In the genomic region with DNA sequence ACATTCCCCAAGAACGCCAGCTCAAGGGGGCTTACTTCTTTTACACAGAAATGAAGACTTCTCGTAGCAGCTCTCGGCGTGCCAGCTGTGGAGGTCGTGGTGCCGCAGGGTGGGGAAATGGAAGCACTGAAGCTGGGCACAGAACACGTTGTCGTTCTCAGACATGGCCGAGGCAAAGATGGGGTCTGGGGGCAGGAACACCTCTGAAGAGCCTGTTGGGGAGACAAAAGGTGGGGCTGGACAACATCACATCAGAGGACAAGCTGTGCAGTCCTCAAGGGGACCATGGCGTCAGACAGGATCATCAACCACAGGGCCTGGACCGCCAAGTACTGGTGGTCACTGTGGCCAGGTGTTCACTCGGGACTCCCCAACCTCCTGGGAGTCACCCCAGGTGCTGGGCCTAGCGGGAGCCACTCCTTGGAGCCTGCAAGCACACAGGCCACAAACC, we compare ENCODE assay signal across 1 cellular context.
TF ChIP-seq lines count a peak whose summit lies in the region.

No MANE protein-coding gene starts in this region.

TF ChIP-seq in K562, 482 proteins besides CTCF, POLR2A, EP300 and RAD21 (continued from another document and continues in another):
- TF ChIP-seq, protein P1, sequence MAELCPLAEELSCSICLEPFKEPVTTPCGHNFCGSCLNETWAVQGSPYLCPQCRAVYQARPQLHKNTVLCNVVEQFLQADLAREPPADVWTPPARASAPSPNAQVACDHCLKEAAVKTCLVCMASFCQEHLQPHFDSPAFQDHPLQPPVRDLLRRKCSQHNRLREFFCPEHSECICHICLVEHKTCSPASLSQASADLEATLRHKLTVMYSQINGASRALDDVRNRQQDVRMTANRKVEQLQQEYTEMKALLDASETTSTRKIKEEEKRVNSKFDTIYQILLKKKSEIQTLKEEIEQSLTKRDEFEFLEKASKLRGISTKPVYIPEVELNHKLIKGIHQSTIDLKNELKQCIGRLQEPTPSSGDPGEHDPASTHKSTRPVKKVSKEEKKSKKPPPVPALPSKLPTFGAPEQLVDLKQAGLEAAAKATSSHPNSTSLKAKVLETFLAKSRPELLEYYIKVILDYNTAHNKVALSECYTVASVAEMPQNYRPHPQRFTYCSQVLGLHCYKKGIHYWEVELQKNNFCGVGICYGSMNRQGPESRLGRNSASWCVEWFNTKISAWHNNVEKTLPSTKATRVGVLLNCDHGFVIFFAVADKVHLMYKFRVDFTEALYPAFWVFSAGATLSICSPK (IDR thresholded peaks at IDR 0.05; ENCODE audit: borderline replicate concordance), result no peak
- TF ChIP-seq SRSF3 (IDR thresholded peaks at IDR 0.05; ENCODE audit: insufficient read depth, low read length) (no peak), ILF3 (IDR thresholded peaks at IDR 0.05; ENCODE audit: borderline replicate concordance) (no peak), FOXJ3 (CRISPR knock-in tag; IDR thresholded peaks at IDR 0.05) (no peak), SNIP1 (IDR thresholded peaks at IDR 0.05; ENCODE audit: low read depth) (no peak), POLR2G (IDR thresholded peaks at IDR 0.05; ENCODE audit: low read depth, low read length) (peak; percentile 36; the same call in 1 of the 2 replicates), MIER1 (IDR thresholded peaks at IDR 0.05; ENCODE audit: low read depth) (no peak), MXI1 (IDR thresholded peaks at IDR 0.05; ENCODE audit: low read depth, low read length) (no peak), ATF7 (IDR thresholded peaks at IDR 0.05) (no peak), ZNF316 (IDR thresholded peaks at IDR 0.05) (no peak), NRF1 (conservative IDR thresholded peaks at IDR 0.05 in 1 of 2, IDR thresholded peaks at IDR 0.05 in 1 of 2) (no peak), FOXA3 (CRISPR knock-in tag; conservative IDR thresholded peaks at IDR 0.05 in 1 of 2, IDR thresholded peaks at IDR 0.05 in 1 of 2) (no peak), ILK (tag; IDR thresholded peaks at IDR 0.05; ENCODE audit: borderline replicate concordance, low read depth) (no peak), MCM3 (IDR thresholded peaks at IDR 0.05) (no peak), NFXL1 (CRISPR knock-in tag; IDR thresholded peaks at IDR 0.05) (no peak), MYBL2 (IDR thresholded peaks at IDR 0.05; ENCODE audit: low read depth) (no peak), MYBL2 (CRISPR knock-in tag; IDR thresholded peaks at IDR 0.05; ENCODE audit: borderline replicate concordance) (peak; percentile 15; the same call in 1 of the 2 replicates), ZSCAN32 (CRISPR knock-in tag; IDR thresholded peaks at IDR 0.05) (no peak), ZNF77 (CRISPR knock-in tag; IDR thresholded peaks at IDR 0.05) (no peak)
- TF ChIP-seq, protein P2, sequence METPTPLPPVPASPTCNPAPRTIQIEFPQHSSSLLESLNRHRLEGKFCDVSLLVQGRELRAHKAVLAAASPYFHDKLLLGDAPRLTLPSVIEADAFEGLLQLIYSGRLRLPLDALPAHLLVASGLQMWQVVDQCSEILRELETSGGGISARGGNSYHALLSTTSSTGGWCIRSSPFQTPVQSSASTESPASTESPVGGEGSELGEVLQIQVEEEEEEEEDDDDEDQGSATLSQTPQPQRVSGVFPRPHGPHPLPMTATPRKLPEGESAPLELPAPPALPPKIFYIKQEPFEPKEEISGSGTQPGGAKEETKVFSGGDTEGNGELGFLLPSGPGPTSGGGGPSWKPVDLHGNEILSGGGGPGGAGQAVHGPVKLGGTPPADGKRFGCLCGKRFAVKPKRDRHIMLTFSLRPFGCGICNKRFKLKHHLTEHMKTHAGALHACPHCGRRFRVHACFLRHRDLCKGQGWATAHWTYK (CRISPR knock-in tag; IDR thresholded peaks at IDR 0.05), result no peak
- TF ChIP-seq, protein P3, sequence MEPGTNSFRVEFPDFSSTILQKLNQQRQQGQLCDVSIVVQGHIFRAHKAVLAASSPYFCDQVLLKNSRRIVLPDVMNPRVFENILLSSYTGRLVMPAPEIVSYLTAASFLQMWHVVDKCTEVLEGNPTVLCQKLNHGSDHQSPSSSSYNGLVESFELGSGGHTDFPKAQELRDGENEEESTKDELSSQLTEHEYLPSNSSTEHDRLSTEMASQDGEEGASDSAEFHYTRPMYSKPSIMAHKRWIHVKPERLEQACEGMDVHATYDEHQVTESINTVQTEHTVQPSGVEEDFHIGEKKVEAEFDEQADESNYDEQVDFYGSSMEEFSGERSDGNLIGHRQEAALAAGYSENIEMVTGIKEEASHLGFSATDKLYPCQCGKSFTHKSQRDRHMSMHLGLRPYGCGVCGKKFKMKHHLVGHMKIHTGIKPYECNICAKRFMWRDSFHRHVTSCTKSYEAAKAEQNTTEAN (CRISPR knock-in tag; IDR thresholded peaks at IDR 0.05), result no peak
- TF ChIP-seq, protein P4, sequence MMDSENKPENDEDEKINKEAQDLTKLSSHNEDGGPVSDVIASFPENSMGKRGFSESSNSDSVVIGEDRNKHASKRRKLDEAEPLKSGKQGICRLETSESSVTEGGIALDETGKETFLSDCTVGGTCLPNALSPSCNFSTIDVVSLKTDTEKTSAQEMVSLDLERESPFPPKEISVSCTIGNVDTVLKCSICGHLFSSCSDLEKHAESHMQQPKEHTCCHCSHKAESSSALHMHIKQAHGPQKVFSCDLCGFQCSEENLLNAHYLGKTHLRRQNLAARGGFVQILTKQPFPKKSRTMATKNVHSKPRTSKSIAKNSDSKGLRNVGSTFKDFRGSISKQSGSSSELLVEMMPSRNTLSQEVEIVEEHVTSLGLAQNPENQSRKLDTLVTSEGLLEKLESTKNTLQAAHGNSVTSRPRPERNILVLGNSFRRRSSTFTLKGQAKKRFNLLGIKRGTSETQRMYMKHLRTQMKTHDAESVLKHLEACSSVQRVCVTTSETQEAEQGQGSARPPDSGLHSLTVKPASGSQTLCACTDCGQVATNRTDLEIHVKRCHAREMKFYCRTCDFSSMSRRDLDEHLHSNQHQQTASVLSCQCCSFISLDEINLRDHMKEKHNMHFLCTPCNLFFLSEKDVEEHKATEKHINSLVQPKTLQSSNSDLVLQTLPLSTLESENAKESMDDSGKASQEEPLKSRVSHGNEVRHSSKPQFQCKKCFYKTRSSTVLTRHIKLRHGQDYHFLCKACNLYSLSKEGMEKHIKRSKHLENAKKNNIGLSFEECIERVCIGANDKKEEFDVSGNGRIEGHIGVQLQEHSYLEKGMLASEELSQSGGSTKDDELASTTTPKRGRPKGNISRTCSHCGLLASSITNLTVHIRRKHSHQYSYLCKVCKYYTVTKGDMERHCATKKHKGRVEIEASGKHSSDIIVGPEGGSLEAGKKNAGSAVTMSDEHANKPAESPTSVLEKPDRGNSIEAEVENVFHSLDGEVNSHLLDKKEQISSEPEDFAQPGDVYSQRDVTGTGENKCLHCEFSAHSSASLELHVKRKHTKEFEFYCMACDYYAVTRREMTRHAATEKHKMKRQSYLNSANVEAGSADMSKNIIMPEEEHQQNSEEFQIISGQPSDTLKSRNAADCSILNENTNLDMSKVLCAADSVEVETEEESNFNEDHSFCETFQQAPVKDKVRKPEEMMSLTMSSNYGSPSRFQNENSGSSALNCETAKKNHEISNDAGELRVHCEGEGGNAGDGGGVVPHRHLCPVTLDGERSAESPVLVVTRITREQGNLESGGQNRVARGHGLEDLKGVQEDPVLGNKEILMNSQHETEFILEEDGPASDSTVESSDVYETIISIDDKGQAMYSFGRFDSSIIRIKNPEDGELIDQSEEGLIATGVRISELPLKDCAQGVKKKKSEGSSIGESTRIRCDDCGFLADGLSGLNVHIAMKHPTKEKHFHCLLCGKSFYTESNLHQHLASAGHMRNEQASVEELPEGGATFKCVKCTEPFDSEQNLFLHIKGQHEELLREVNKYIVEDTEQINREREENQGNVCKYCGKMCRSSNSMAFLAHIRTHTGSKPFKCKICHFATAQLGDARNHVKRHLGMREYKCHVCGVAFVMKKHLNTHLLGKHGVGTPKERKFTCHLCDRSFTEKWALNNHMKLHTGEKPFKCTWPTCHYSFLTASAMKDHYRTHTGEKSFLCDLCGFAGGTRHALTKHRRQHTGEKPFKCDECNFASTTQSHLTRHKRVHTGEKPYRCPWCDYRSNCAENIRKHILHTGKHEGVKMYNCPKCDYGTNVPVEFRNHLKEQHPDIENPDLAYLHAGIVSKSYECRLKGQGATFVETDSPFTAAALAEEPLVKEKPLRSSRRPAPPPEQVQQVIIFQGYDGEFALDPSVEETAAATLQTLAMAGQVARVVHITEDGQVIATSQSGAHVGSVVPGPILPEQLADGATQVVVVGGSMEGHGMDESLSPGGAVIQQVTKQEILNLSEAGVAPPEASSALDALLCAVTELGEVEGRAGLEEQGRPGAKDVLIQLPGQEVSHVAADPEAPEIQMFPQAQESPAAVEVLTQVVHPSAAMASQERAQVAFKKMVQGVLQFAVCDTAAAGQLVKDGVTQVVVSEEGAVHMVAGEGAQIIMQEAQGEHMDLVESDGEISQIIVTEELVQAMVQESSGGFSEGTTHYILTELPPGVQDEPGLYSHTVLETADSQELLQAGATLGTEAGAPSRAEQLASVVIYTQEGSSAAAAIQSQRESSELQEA (IDR thresholded peaks at IDR 0.05; ENCODE audit: low read depth), result no peak
- TF ChIP-seq, protein P5, sequence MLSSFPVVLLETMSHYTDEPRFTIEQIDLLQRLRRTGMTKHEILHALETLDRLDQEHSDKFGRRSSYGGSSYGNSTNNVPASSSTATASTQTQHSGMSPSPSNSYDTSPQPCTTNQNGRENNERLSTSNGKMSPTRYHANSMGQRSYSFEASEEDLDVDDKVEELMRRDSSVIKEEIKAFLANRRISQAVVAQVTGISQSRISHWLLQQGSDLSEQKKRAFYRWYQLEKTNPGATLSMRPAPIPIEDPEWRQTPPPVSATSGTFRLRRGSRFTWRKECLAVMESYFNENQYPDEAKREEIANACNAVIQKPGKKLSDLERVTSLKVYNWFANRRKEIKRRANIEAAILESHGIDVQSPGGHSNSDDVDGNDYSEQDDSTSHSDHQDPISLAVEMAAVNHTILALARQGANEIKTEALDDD (IDR thresholded peaks at IDR 0.05), result no peak
- TF ChIP-seq, protein P6, sequence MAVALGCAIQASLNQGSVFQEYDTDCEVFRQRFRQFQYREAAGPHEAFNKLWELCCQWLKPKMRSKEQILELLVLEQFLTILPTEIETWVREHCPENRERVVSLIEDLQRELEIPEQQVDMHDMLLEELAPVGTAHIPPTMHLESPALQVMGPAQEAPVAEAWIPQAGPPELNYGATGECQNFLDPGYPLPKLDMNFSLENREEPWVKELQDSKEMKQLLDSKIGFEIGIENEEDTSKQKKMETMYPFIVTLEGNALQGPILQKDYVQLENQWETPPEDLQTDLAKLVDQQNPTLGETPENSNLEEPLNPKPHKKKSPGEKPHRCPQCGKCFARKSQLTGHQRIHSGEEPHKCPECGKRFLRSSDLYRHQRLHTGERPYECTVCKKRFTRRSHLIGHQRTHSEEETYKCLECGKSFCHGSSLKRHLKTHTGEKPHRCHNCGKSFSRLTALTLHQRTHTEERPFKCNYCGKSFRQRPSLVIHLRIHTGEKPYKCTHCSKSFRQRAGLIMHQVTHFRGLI (CRISPR knock-in tag; IDR thresholded peaks at IDR 0.05), result no peak
- TF ChIP-seq, protein P7, sequence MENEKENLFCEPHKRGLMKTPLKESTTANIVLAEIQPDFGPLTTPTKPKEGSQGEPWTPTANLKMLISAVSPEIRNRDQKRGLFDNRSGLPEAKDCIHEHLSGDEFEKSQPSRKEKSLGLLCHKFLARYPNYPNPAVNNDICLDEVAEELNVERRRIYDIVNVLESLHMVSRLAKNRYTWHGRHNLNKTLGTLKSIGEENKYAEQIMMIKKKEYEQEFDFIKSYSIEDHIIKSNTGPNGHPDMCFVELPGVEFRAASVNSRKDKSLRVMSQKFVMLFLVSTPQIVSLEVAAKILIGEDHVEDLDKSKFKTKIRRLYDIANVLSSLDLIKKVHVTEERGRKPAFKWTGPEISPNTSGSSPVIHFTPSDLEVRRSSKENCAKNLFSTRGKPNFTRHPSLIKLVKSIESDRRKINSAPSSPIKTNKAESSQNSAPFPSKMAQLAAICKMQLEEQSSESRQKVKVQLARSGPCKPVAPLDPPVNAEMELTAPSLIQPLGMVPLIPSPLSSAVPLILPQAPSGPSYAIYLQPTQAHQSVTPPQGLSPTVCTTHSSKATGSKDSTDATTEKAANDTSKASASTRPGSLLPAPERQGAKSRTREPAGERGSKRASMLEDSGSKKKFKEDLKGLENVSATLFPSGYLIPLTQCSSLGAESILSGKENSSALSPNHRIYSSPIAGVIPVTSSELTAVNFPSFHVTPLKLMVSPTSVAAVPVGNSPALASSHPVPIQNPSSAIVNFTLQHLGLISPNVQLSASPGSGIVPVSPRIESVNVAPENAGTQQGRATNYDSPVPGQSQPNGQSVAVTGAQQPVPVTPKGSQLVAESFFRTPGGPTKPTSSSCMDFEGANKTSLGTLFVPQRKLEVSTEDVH (IDR thresholded peaks at IDR 0.05; ENCODE audit: low read depth, partially characterized antibody), result no peak
- TF ChIP-seq, protein P8, sequence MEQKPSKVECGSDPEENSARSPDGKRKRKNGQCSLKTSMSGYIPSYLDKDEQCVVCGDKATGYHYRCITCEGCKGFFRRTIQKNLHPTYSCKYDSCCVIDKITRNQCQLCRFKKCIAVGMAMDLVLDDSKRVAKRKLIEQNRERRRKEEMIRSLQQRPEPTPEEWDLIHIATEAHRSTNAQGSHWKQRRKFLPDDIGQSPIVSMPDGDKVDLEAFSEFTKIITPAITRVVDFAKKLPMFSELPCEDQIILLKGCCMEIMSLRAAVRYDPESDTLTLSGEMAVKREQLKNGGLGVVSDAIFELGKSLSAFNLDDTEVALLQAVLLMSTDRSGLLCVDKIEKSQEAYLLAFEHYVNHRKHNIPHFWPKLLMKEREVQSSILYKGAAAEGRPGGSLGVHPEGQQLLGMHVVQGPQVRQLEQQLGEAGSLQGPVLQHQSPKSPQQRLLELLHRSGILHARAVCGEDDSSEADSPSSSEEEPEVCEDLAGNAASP (IDR thresholded peaks at IDR 0.05), result no peak
- TF ChIP-seq, protein P9, sequence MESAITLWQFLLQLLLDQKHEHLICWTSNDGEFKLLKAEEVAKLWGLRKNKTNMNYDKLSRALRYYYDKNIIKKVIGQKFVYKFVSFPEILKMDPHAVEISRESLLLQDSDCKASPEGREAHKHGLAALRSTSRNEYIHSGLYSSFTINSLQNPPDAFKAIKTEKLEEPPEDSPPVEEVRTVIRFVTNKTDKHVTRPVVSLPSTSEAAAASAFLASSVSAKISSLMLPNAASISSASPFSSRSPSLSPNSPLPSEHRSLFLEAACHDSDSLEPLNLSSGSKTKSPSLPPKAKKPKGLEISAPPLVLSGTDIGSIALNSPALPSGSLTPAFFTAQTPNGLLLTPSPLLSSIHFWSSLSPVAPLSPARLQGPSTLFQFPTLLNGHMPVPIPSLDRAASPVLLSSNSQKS (CRISPR knock-in tag; IDR thresholded peaks at IDR 0.05), result no peak
